In genomic region chr11:111944139-111944538, GRCh38 we compare ENCODE assay signal across 10 cellular contexts. TPM values are rescaled to one million over a fixed set of nuclear protein-coding genes. Genes with fewer than 3 reads are reported as not detected.
DNase-seq lines count a peak whose midpoint lies in the region; ATAC-seq and TF ChIP-seq lines count a peak whose summit lies in the region.
"Had no signal": no experiment of that assay in that cellular context is flagged by ENCODE, and none has a peak within 500 bp of the region (broad histone marks: within the 10 kb centered on the region; RNA-seq: fewer than 3 reads in every experiment).

No MANE protein-coding gene starts in this region.

- H3K79me2 ChIP-seq in PC-9 (ENCODE audit: low read depth): no peaks in the 10 kb centered on the region
- peaks cover 20% of the 10 kb centered on the region for H3K79me2 ChIP-seq in osteoblast (ENCODE audit: insufficient read depth, low read length)

- H3F3A ChIP-seq in PC-9 (ENCODE audit: insufficient read depth, low read depth): 0 out of 2 replicates have a peak, but pooled peaks cover 12% of the 10 kb centered on the region

- H3K36me3 ChIP-seq in CD8-positive, alpha-beta T cell (ENCODE audit: insufficient read depth, low read length): no peaks in the 10 kb centered on the region
- no peaks in the 10 kb centered on the region for H3K36me3 ChIP-seq in PC-9 (ENCODE audit: low read depth)
- no peaks in the 10 kb centered on the region for H3K36me3 ChIP-seq in osteoblast (ENCODE audit: insufficient read depth, low read length)
- peaks cover 3% of the 10 kb centered on the region; the same call in 1 of the 2 replicates for H3K36me3 ChIP-seq in BE2C

- BruUV-seq in PC-9 (replicated peaks; lab: Mats Ljungman, UMichigan): no TSS peak

- no peak for ATAC-seq in CD8-positive, alpha-beta T cell
- ATAC-seq in stimulated activated naive B cell treated with anti-CD40 and anti-IgM and Interleukin-4, amounts not matched to agents 10 μg/mL and 1 μg/mL and 100 μg/mL, for 72 hours (replicated peaks): no peak

- CTCF ChIA-PET in CD8-positive, alpha-beta T cell (lab: Charles Lee): interaction anchor here (1.2 kb wide), 1 partner anchor 15 kb away, joined by 4 read pairs; no protein-coding TSS in a partner anchor
- CTCF ChIA-PET in PC-9 (lab: Charles Lee): interaction anchor here (0.6 kb wide), 1 partner anchor 357 kb away, joined by 3 read pairs; no protein-coding TSS in a partner anchor

- no peaks in the 10 kb centered on the region for H3K27me3 ChIP-seq in CD8-positive, alpha-beta T cell (ENCODE audit: insufficient read depth, low read length)
- H3K27me3 ChIP-seq in PC-9 (ENCODE audit: insufficient read depth, low read depth) (no peaks in the 10 kb centered on the region), dorsolateral prefrontal cortex (no peaks in the 10 kb centered on the region), osteoblast (ENCODE audit: insufficient read depth, low read length) (no peaks in the 10 kb centered on the region), BE2C (no peaks in the 10 kb centered on the region)

- H3K27me3 Mint-ChIP-seq in CD8-positive, alpha-beta T cell (ENCODE audit: low read depth): no peaks in the 10 kb centered on the region
- peaks cover 0 to 6% of the 10 kb centered on the region in 2 donors for H3K27me3 Mint-ChIP-seq in stimulated activated naive B cell treated with anti-CD40 and anti-IgM and Interleukin-4, amounts not matched to agents 10 μg/mL and 1 μg/mL and 100 μg/mL, for 72 hours

- TF ChIP-seq CTCF in CD8-positive, alpha-beta T cell (IDR thresholded peaks at IDR 0.05): no peak
- no peak for TF ChIP-seq CTCF in PC-9 (conservative IDR thresholded peaks at IDR 0.05)
- no peak for TF ChIP-seq CTCF in dorsolateral prefrontal cortex (IDR thresholded peaks at IDR 0.05 in 54 of 56, conservative IDR thresholded peaks at IDR 0.05 in 2 of 56; ENCODE audit: low read depth in 1 of 56, partially characterized antibody in 56 of 56)
- TF ChIP-seq CTCF in osteoblast (IDR thresholded peaks at IDR 0.05; ENCODE audit: extremely low read depth, low read depth, low read length): no peak
- TF ChIP-seq CTCF in BE2C (IDR thresholded peaks at IDR 0.05; ENCODE audit: low read depth, low read length): no peak

- no peaks in the 10 kb centered on the region for H3K9me2 ChIP-seq in PC-9 (ENCODE audit: insufficient read depth)

- H3K4me2 ChIP-seq in PC-9 (peak overlapping the region; percentile 41), osteoblast (ENCODE audit: insufficient read depth, low read length) (peak overlapping the region; percentile 67)

- no peaks in the 10 kb centered on the region for H3K9me3 Mint-ChIP-seq in CD8-positive, alpha-beta T cell
- H3K9me3 Mint-ChIP-seq in stimulated activated naive B cell treated with anti-CD40 and anti-IgM and Interleukin-4, amounts not matched to agents 10 μg/mL and 1 μg/mL and 100 μg/mL, for 72 hours: no peaks in the 10 kb centered on the region

- no peak overlapping the region for H3K27ac ChIP-seq in CD8-positive, alpha-beta T cell (ENCODE audit: low read depth, low read length)
- peak overlapping the region; percentile 7; the same call in 1 of the 2 replicates for H3K27ac ChIP-seq in PC-9
- peak overlapping the region in 49 of 59 donors; percentile 4 to 96 (median 53) for H3K27ac ChIP-seq in dorsolateral prefrontal cortex
- H3K27ac ChIP-seq in osteoblast (ENCODE audit: low read depth, low read length): peak overlapping the region; percentile 97

- intact Hi-C loops in CD8-positive, alpha-beta T cell (cut with DNase I, micrococcal nuclease): no loop called here
- intact Hi-C loops in PC-9 (cut with micrococcal nuclease; ENCODE audit: unreplicated experiment) (no loop called here), dorsolateral prefrontal cortex (cut with DNase I) (no loop called here)

- H2AFZ ChIP-seq in PC-9: peak overlapping the region; percentile 52
- no peak overlapping the region for H2AFZ ChIP-seq in osteoblast (ENCODE audit: low read length)

- peaks cover 10% of the 10 kb centered on the region for H3K4me1 ChIP-seq in CD8-positive, alpha-beta T cell (ENCODE audit: insufficient read depth, low read length)
- H3K4me1 ChIP-seq in PC-9 (replicated peaks; ENCODE audit: insufficient read depth) (peaks cover 14% of the 10 kb centered on the region; the same call in 1 of the 2 replicates), osteoblast (ENCODE audit: insufficient read depth, low read length) (peaks cover 58% of the 10 kb centered on the region), BE2C (peaks cover 26% of the 10 kb centered on the region)

- peak overlapping the region; percentile 39 for H3K27ac Mint-ChIP-seq in CD8-positive, alpha-beta T cell
- no peak overlapping the region for H3K27ac Mint-ChIP-seq in stimulated activated naive B cell treated with anti-CD40 and anti-IgM and Interleukin-4, amounts not matched to agents 10 μg/mL and 1 μg/mL and 100 μg/mL, for 72 hours

- H4K20me1 ChIP-seq in PC-9 (ENCODE audit: insufficient read depth): no peaks in the 10 kb centered on the region
- no peaks in the 10 kb centered on the region for H4K20me1 ChIP-seq in osteoblast (ENCODE audit: insufficient read depth, low read length)

- no peak overlapping the region for H3K4me3 ChIP-seq in CD8-positive, alpha-beta T cell (ENCODE audit: low read depth, low read length)
- H3K4me3 ChIP-seq in PC-9 (no peak overlapping the region), dorsolateral prefrontal cortex (no peak overlapping the region), osteoblast (ENCODE audit: insufficient read depth, low read length) (peak overlapping the region; percentile 38), BE2C (ENCODE audit: low read depth, low read length) (no peak overlapping the region)

- H3K9me3 ChIP-seq in CD8-positive, alpha-beta T cell (ENCODE audit: low read length): no peaks in the 10 kb centered on the region
- H3K9me3 ChIP-seq in PC-9 (ENCODE audit: insufficient read depth, low read depth) (no peaks in the 10 kb centered on the region), osteoblast (ENCODE audit: low read depth, low read length) (no peaks in the 10 kb centered on the region), BE2C (no peaks in the 10 kb centered on the region)

- POLR2A ChIA-PET in CD8-positive, alpha-beta T cell (lab: Charles Lee): interaction anchor here (0.7 to 2.0 kb wide), 2 partner anchors 13 to 24 kb away, joined by 3 to 6 read pairs; no protein-coding TSS in a partner anchor
- POLR2A ChIA-PET in PC-9 (lab: Charles Lee; ENCODE audit: unreplicated experiment): interaction anchor here (0.6 kb wide), 1 partner anchor 83 kb away, joined by 3 read pairs; no protein-coding TSS in a partner anchor

- no peaks in the 10 kb centered on the region for H3K36me3 Mint-ChIP-seq in CD8-positive, alpha-beta T cell
- H3K36me3 Mint-ChIP-seq in stimulated activated naive B cell treated with anti-CD40 and anti-IgM and Interleukin-4, amounts not matched to agents 10 μg/mL and 1 μg/mL and 100 μg/mL, for 72 hours: no peaks in the 10 kb centered on the region

- H3K4me1 Mint-ChIP-seq in CD8-positive, alpha-beta T cell (ENCODE audit: low read depth): peaks cover 15% of the 10 kb centered on the region
- peaks cover 11 to 40% of the 10 kb centered on the region in 2 donors for H3K4me1 Mint-ChIP-seq in stimulated activated naive B cell treated with anti-CD40 and anti-IgM and Interleukin-4, amounts not matched to agents 10 μg/mL and 1 μg/mL and 100 μg/mL, for 72 hours

- no peak for DNase-seq in CD8-positive, alpha-beta T cell
- DNase-seq in PC-9: peak; percentile 25 to 86
- no peak for DNase-seq in dorsolateral prefrontal cortex
- DNase-seq in osteoblast (ENCODE audit: insufficient read length, low spot score, missing footprints): peak; percentile 67
- no peak for DNase-seq in BE2C
- no peak for DNase-seq in stimulated activated naive B cell treated with anti-CD40 and anti-IgM and Interleukin-4, amounts not matched to agents 10 μg/mL and 1 μg/mL and 100 μg/mL, for 72 hours
- DNase-seq in NCI-H345 treated with DMSO at 0.1 percent for 48 hours (lab: John Stamatoyannopoulos, UW; ENCODE audit: unreplicated experiment): no peak
- DNase-seq in NCI-H1417 (lab: John Stamatoyannopoulos, UW): no peak
- DNase-seq: activated CD4-positive, alpha-beta T cell treated with anti-CD3 and anti-CD28 coated beads, Interleukin-2, amount 50 U/mL, for 48 hours; NCI-H2171 had no signal

- H3K4me3 Mint-ChIP-seq in CD8-positive, alpha-beta T cell: no peak overlapping the region
- no peak overlapping the region for H3K4me3 Mint-ChIP-seq in stimulated activated naive B cell treated with anti-CD40 and anti-IgM and Interleukin-4, amounts not matched to agents 10 μg/mL and 1 μg/mL and 100 μg/mL, for 72 hours

RNA-seq across cellular contexts. Expression of gene DIXDC1, which starts 7.0 kb away (rescaled TPM):
- under 1 TPM; 0.22 to 0.39 TPM for total RNA-seq in CD8-positive, alpha-beta T cell
- total RNA-seq in PC-9 (2021) (4.4 and 4.9 TPM in 2 replicates), dorsolateral prefrontal cortex (10 to 100 TPM; 32.0 to 84.9 (median 55.1) TPM), osteoblast (27.4 and 28.6 TPM in 2 replicates)
- 10.6 TPM for polyA plus RNA-seq in BE2C (2012; ENCODE audit: insufficient read depth, insufficient read length, low read depth)

RNA-seq across cellular contexts. Expression of gene C11orf52, which starts 25.4 kb away (rescaled TPM):
- total RNA-seq in CD8-positive, alpha-beta T cell: not detected
- total RNA-seq in PC-9 (2021) (2.9 and 6.4 TPM in 2 replicates), dorsolateral prefrontal cortex (1 to 10 TPM in 61 of 120 experiments, under 1 TPM in 30, not detected in 29; 0.40 to 4.0 (median 1.3) TPM), osteoblast (1.2 and 1.4 TPM in 2 replicates)
- polyA plus RNA-seq in BE2C (2012; ENCODE audit: insufficient read depth, insufficient read length, low read depth): not detected

RNA-seq across cellular contexts. Expression of gene HSPB2, which starts 31.6 kb away (rescaled TPM):
- total RNA-seq in CD8-positive, alpha-beta T cell: not detected
- 0.28 and 0.80 TPM in 2 replicates for total RNA-seq in PC-9 (2021)
- 10 to 100 TPM in 1 of 120 experiments, 1 to 10 TPM in 113, under 1 TPM in 6; 0.56 to 10.0 (median 2.8) TPM for total RNA-seq in dorsolateral prefrontal cortex
- total RNA-seq in osteoblast: 2.1 and 2.2 TPM in 2 replicates
- not detected for polyA plus RNA-seq in BE2C (2012; ENCODE audit: insufficient read depth, insufficient read length, low read depth)

RNA-seq across cellular contexts. Expression of gene CRYAB, which starts 32.6 kb away (rescaled TPM):
- not detected for total RNA-seq in CD8-positive, alpha-beta T cell
- total RNA-seq in PC-9 (2021): not detected in 2 replicates
- 1,000 to 10,000 TPM in 61 of 120 experiments, 100 to 1,000 TPM in 59; 265 to 3,917 (median 1,020) TPM for total RNA-seq in dorsolateral prefrontal cortex
- total RNA-seq in osteoblast: 54.3 and 55.4 TPM in 2 replicates
- not detected for polyA plus RNA-seq in BE2C (2012; ENCODE audit: insufficient read depth, insufficient read length, low read depth)

Comparison
In these comparisons a context has a peak if more than half of its experiments do, and no peak if none do; other contexts are left out.
1. DNase-seq: peak in PC-9 (2 of 2) and osteoblast (single experiment); none in CD8-positive, alpha-beta T cell (0 of 7), dorsolateral prefrontal cortex (0 of 10), BE2C (single experiment), stimulated activated naive B cell treated with anti-CD40 and anti-IgM and Interleukin-4, amounts not matched to agents 10 μg/mL and 1 μg/mL and 100 μg/mL, for 72 hours (single experiment), NCI-H345 treated with DMSO at 0.1 percent for 48 hours (single experiment) and NCI-H1417 (0 of 3).